29 cellular contexts compared by ENCODE assay signal in genomic region chr7:94231333-94231732, GRCh38.
"Had no signal": no experiment of that assay in that cellular context is flagged by ENCODE, and none has a peak within 500 bp of the region (broad histone marks: within the 10 kb centered on the region; RNA-seq: fewer than 3 reads in every experiment).

No MANE protein-coding gene starts in this region.

- ATAC-seq: activated CD8-positive, alpha-beta T cell treated with anti-CD3 and anti-CD28 coated beads for 36 hours; activated T-cell treated with anti-CD3 and anti-CD28 coated beads, Interleukin-2, amount 50 U/mL, for 72 hours; activated T-helper 17 cell treated with anti-CD3 and anti-CD28 coated beads, Interleukin-2, amount 50 U/mL, for 72 hours had no signal

- H3K36me3 Mint-ChIP-seq: activated naive CD8-positive, alpha-beta T cell treated with anti-CD3 and anti-CD28 coated beads for 36 hours had no signal

- H3K27ac Mint-ChIP-seq: activated CD4-positive, alpha-beta T cell treated with anti-CD3 and anti-CD28 coated beads, Interleukin-2, amount 10 ng/mL, durations not matched to agents 24 days and 14 days; activated CD8-positive, alpha-beta T cell treated with anti-CD3 and anti-CD28 coated beads for 36 hours; activated naive CD8-positive, alpha-beta T cell treated with anti-CD3 and anti-CD28 coated beads for 36 hours; activated T-cell treated with anti-CD3 and anti-CD28 coated beads, Interleukin-2, amount 50 U/mL, for 72 hours; activated T-helper 17 cell treated with anti-CD3 and anti-CD28 coated beads, Interleukin-2, amount 50 U/mL, for 72 hours had no signal

- H3K36me3 ChIP-seq: brain microvascular endothelial cell had no signal

- H3K27ac ChIP-seq: brain microvascular endothelial cell had no signal

- H3K4me3 Mint-ChIP-seq: activated CD4-positive, alpha-beta T cell treated with anti-CD3 and anti-CD28 coated beads, Interleukin-2, amount 10 ng/mL, durations not matched to agents 24 days and 14 days; activated CD8-positive, alpha-beta T cell treated with anti-CD3 and anti-CD28 coated beads for 36 hours; activated naive CD8-positive, alpha-beta T cell treated with anti-CD3 and anti-CD28 coated beads for 36 hours; activated T-cell treated with anti-CD3 and anti-CD28 coated beads, Interleukin-2, amount 50 U/mL, for 72 hours; activated T-helper 17 cell treated with anti-CD3 and anti-CD28 coated beads, Interleukin-2, amount 50 U/mL, for 72 hours had no signal

- H3K9me3 Mint-ChIP-seq: activated CD4-positive, alpha-beta T cell treated with anti-CD3 and anti-CD28 coated beads, Interleukin-2, amount 10 ng/mL, durations not matched to agents 24 days and 14 days; activated CD8-positive, alpha-beta T cell treated with anti-CD3 and anti-CD28 coated beads for 36 hours; activated naive CD8-positive, alpha-beta T cell treated with anti-CD3 and anti-CD28 coated beads for 36 hours; activated T-helper 17 cell treated with anti-CD3 and anti-CD28 coated beads, Interleukin-2, amount 50 U/mL, for 72 hours had no signal

- H3K4me1 Mint-ChIP-seq: activated CD4-positive, alpha-beta T cell treated with anti-CD3 and anti-CD28 coated beads, Interleukin-2, amount 10 ng/mL, durations not matched to agents 24 days and 14 days; activated naive CD8-positive, alpha-beta T cell treated with anti-CD3 and anti-CD28 coated beads for 36 hours; activated T-helper 17 cell treated with anti-CD3 and anti-CD28 coated beads, Interleukin-2, amount 50 U/mL, for 72 hours had no signal

- DNase-seq: activated CD4-positive, alpha-beta T cell treated with anti-CD3 and anti-CD28 coated beads, Interleukin-2, amount 10 ng/mL, durations not matched to agents 24 days and 14 days; activated CD4-positive, alpha-beta T cell treated with anti-CD3 and anti-CD28 coated beads, Interleukin-2, amount 50 U/mL, for 4 hours; activated CD8-positive, alpha-beta T cell treated with anti-CD3 and anti-CD28 coated beads for 36 hours; activated effector memory CD4-positive, alpha-beta T cell treated with anti-CD3 and anti-CD28 coated beads, Interleukin-2, amount 50 U/mL, for 16 hours; activated naive CD4-positive, alpha-beta T cell; activated naive CD4-positive, alpha-beta T cell treated with anti-CD3 and anti-CD28 coated beads, Interleukin-2, amount 50 U/mL, for 16 hours; activated naive CD8-positive, alpha-beta T cell treated with anti-CD3 and anti-CD28 coated beads for 36 hours; activated T-cell treated with anti-CD3 and anti-CD28 coated beads, Interleukin-2, amount 50 U/mL, for 1 hour; activated T-cell treated with anti-CD3 and anti-CD28 coated beads, Interleukin-2, amount 50 U/mL, for 72 hours; amniotic stem cell; aorta; brain microvascular endothelial cell; central memory CD4-positive, alpha-beta T cell; Karpas-422; NCI-H1105; NCI-H1417 treated with DMSO at 0.1 percent for 48 hours; NCI-H187 treated with DMSO at 0.1 percent for 48 hours; NCI-H2081; NCI-H345; NCI-H524 treated with DMSO at 0.1 percent for 48 hours; NCI-H748 treated with DMSO at 0.1 percent for 48 hours; NK-92 treated with Interleukin-12 subunit alpha and Interleukin-12 subunit beta, amount 100 ng/mL, for 24 hours; OCI-M1; Right ventricle myocardium superior; SW 1271; T-helper 1 cell; T-helper 2 cell; T-helper 9 cell had no signal

- H3K27me3 ChIP-seq: brain microvascular endothelial cell had no signal
